In the genomic region with DNA sequence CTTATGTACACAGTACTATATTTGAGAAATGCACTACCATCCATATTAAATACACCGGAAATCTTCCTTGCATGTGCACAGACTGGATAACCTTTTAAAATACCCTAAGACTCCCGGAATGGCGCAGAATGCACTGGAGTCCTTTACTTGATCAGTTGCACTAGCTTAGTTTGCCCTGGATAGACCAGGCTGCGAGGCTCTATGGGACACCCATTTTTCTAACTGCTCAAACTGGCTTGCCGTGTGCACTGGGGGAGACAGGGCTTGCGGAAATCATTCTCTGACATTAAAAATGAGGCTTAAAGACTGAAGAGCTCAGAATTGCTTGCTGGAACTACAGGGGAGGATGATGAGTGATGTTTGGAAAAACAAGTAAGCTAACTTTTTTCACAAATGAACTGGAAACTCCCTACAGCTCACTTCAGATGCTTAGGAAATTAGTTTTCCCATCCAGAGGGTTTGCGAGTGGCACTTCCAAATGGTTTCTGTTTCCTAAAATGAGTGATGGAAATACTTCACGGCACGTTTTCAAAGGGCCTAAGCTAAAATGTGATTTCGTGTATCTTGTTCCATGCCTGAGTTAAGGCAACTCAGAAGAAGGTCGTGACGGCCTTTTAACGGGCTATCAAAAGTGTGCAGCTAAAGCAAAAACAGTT, we compare ENCODE assay signal across 8 cellular contexts. TPM values are rescaled to one million over a fixed set of nuclear protein-coding genes. Genes with fewer than 3 reads are reported as not detected.
DNase-seq lines count a peak whose midpoint lies in the region; ATAC-seq, FAIRE-seq and TF ChIP-seq lines count a peak whose summit lies in the region.

No MANE protein-coding gene starts in this region.

- H3K27me3 ChIP-seq in skeletal muscle tissue (ENCODE audit: control insufficient read depth in 3 of 3, insufficient read depth in 3 of 3, low read length in 3 of 3), result no peaks in the 10 kb centered on the region

- POLR2A ChIA-PET in activated CD8-positive, alpha-beta T cell treated with anti-CD3 and anti-CD28 coated beads, Interleukin-2, amount 10 ng/mL, durations not matched to agents 7 days and 5 days (lab: Charles Lee), result interaction anchor here (0.7 to 3.1 kb wide), 22 partner anchors 8 to 413 kb away, joined by 3 to 44 read pairs (median 6); no protein-coding TSS in a partner anchor

- FAIRE-seq in GM18507 (lab: Jason Lieb, UNC), result peak; percentile 33

- no peaks in the 10 kb centered on the region for H3K36me3 ChIP-seq in skeletal muscle tissue (ENCODE audit: control insufficient read depth in 3 of 3, insufficient read depth in 3 of 3, low read length in 3 of 3)

- H3K27me3 Mint-ChIP-seq in activated CD8-positive, alpha-beta T cell treated with anti-CD3 and anti-CD28 coated beads, Interleukin-2, amount 10 ng/mL, durations not matched to agents 7 days and 5 days (ENCODE audit: low read depth), result no peaks in the 10 kb centered on the region
- peaks cover 3 to 5% (median 3%) of the 10 kb centered on the region in 3 donors for H3K27me3 Mint-ChIP-seq in CD14-positive monocyte (ENCODE audit: low read depth in 3 of 3)

- peaks cover 63% of the 10 kb centered on the region for H3K36me3 Mint-ChIP-seq in activated CD8-positive, alpha-beta T cell treated with anti-CD3 and anti-CD28 coated beads, Interleukin-2, amount 10 ng/mL, durations not matched to agents 7 days and 5 days (ENCODE audit: low read depth)
- H3K36me3 Mint-ChIP-seq in CD14-positive monocyte, result peaks cover 15 to 20% of the 10 kb centered on the region in 2 donors

- peaks cover 43 to 64% (median 52%) of the 10 kb centered on the region in 3 donors for H3K4me1 ChIP-seq in skeletal muscle tissue (ENCODE audit: control insufficient read depth in 3 of 3, insufficient read depth in 3 of 3, low read length in 3 of 3)

- H3K4me3 Mint-ChIP-seq in activated CD8-positive, alpha-beta T cell treated with anti-CD3 and anti-CD28 coated beads, Interleukin-2, amount 10 ng/mL, durations not matched to agents 7 days and 5 days, result peak overlapping the region; percentile 94
- H3K4me3 Mint-ChIP-seq in CD14-positive monocyte, result no peak overlapping the region

- peak overlapping the region in 1 of 3 donors; percentile 48 for H3K9ac ChIP-seq in skeletal muscle tissue (ENCODE audit: low read depth in 1 of 3, low read length in 3 of 3)

- no peak for ATAC-seq in activated CD8-positive, alpha-beta T cell treated with anti-CD3 and anti-CD28 coated beads, Interleukin-2, amount 10 ng/mL, durations not matched to agents 7 days and 5 days
- no peak for ATAC-seq in GM21737 (IDR thresholded peaks at IDR 0.05; ENCODE audit: unreplicated experiment)
- no peak for ATAC-seq in GM21515 (IDR thresholded peaks at IDR 0.05; ENCODE audit: unreplicated experiment)

- intact Hi-C loops in CD14-positive monocyte (cut with micrococcal nuclease), result no loop called here

- no peak overlapping the region for H3K27ac ChIP-seq in skeletal muscle tissue (ENCODE audit: low read depth, low read length)

- DNase-seq in GM18507 (ENCODE audit: extremely low spot score, insufficient read length, low read depth), result no peak
- DNase-seq in activated CD8-positive, alpha-beta T cell treated with anti-CD3 and anti-CD28 coated beads, Interleukin-2, amount 10 ng/mL, durations not matched to agents 7 days and 5 days, result peak; percentile 36
- DNase-seq in fibroblast of peridontal ligament (ENCODE audit: extremely low read depth), result peak; percentile 42
- DNase-seq in stimulated activated CD4-positive, alpha-beta T cell treated with anti-CD3 and anti-CD28 coated beads, Interleukin-4, amount 100 ng/mL, for 24 hours, result no peak
- DNase-seq in CD14-positive monocyte (ENCODE audit: low spot score), result no peak

- H3K9me3 Mint-ChIP-seq in activated CD8-positive, alpha-beta T cell treated with anti-CD3 and anti-CD28 coated beads, Interleukin-2, amount 10 ng/mL, durations not matched to agents 7 days and 5 days (ENCODE audit: insufficient read depth), result no peaks in the 10 kb centered on the region
- H3K9me3 Mint-ChIP-seq in CD14-positive monocyte, result peaks cover 0 to 3% (median 2%) of the 10 kb centered on the region in 7 donors

- no peaks in the 10 kb centered on the region for H3K9me3 ChIP-seq in skeletal muscle tissue (ENCODE audit: control insufficient read depth in 3 of 3, low read length in 3 of 3)

- peak overlapping the region; percentile 88 for H3K27ac Mint-ChIP-seq in activated CD8-positive, alpha-beta T cell treated with anti-CD3 and anti-CD28 coated beads, Interleukin-2, amount 10 ng/mL, durations not matched to agents 7 days and 5 days
- peak overlapping the region in 1 of 7 donors; percentile 22 for H3K27ac Mint-ChIP-seq in CD14-positive monocyte

- no peak for TF ChIP-seq CTCF in CD14-positive monocyte (IDR thresholded peaks at IDR 0.05)

- CTCF ChIA-PET in activated CD8-positive, alpha-beta T cell treated with anti-CD3 and anti-CD28 coated beads, Interleukin-2, amount 10 ng/mL, durations not matched to agents 7 days and 5 days (lab: Charles Lee), result interaction anchor here (1.0 to 3.7 kb wide), 18 partner anchors 9 to 413 kb away, joined by 3 to 32 read pairs (median 5); no protein-coding TSS in a partner anchor

- H3K4me1 Mint-ChIP-seq in activated CD8-positive, alpha-beta T cell treated with anti-CD3 and anti-CD28 coated beads, Interleukin-2, amount 10 ng/mL, durations not matched to agents 7 days and 5 days (ENCODE audit: low read depth), result peaks cover 72% of the 10 kb centered on the region
- H3K4me1 Mint-ChIP-seq in CD14-positive monocyte, result peaks cover 48% of the 10 kb centered on the region

- H3K4me3 ChIP-seq in skeletal muscle tissue (ENCODE audit: low read length in 3 of 3), result peak overlapping the region in 2 of 3 donors; percentile 71 to 78

RNA-seq across cellular contexts. Expression of gene NCK2, which starts 2.7 kb away (rescaled TPM):
- total RNA-seq in activated CD8-positive, alpha-beta T cell treated with anti-CD3 and anti-CD28 coated beads, Interleukin-2, amount 10 ng/mL, durations not matched to agents 7 days and 5 days, result 10 to 100 TPM; 60.7 to 61.3 TPM
- 42.3 TPM for total RNA-seq in skeletal muscle tissue
- 1 to 10 TPM; 2.5 to 7.6 TPM for polyA plus RNA-seq in CD14-positive monocyte

Comparison
In these comparisons a context has a peak if more than half of its experiments do, and no peak if none do; other contexts are left out.
1. DNase-seq: peak in activated CD8-positive, alpha-beta T cell treated with anti-CD3 and anti-CD28 coated beads, Interleukin-2, amount 10 ng/mL, durations not matched to agents 7 days and 5 days (single experiment) and fibroblast of peridontal ligament (single experiment); none in GM18507 (single experiment), stimulated activated CD4-positive, alpha-beta T cell treated with anti-CD3 and anti-CD28 coated beads, Interleukin-4, amount 100 ng/mL, for 24 hours (single experiment) and CD14-positive monocyte (single experiment).